27 cellular contexts compared by ENCODE assay signal in genomic region chr20:61736001-61736635, GRCh38.
"Had no signal": no experiment of that assay in that cellular context is flagged by ENCODE, and none has a peak within 500 bp of the region (broad histone marks: within the 10 kb centered on the region; RNA-seq: fewer than 3 reads in every experiment).

No MANE protein-coding gene starts in this region.

- H3K4me3 ChIP-seq: MG63, Peyer's patch had no signal

- H3K9me3 ChIP-seq: MG63, Peyer's patch had no signal

- DNase-seq: activated B cell treated with CpG ODN at 0.5 μM for 24 hours; activated CD4-positive, alpha-beta T cell treated with anti-CD3 and anti-CD28 coated beads for 1 hour; activated CD4-positive, alpha-beta T cell treated with anti-CD3 and anti-CD28 coated beads, Interleukin-2, amount 10 ng/mL, durations not matched to agents 24 days and 14 days; activated CD4-positive, alpha-beta T cell treated with anti-CD3 and anti-CD28 coated beads, Interleukin-2, amount 50 U/mL, for 48 hours; activated effector memory CD4-positive, alpha-beta T cell treated with anti-CD3 and anti-CD28 coated beads, Interleukin-2, amount 50 U/mL, for 16 hours; activated naive CD4-positive, alpha-beta T cell treated with Interleukin-2 at 50 U/mL for 16 hours; activated naive CD8-positive, alpha-beta T cell treated with anti-CD3 and anti-CD28 coated beads, Interleukin-2, amount 50 U/mL, for 24 hours; activated T-cell treated with anti-CD3 and anti-CD28 coated beads, Interleukin-2, amount 50 U/mL, for 4 hours; amniotic stem cell; caudate nucleus; MG63; MV-4-11; NCI-H1092 treated with DMSO at 0.1 percent for 48 hours; NCI-H1436; NCI-H1694 treated with DMSO at 0.1 percent for 48 hours; NCI-H2029 treated with DMSO at 0.1 percent for 48 hours; NCI-H345; NCI-H510A; NCI-H526 treated with DMSO at 0.1 percent for 48 hours; SHP77 treated with DMSO at 0.1 percent for 48 hours; T-helper 17 cell; T1000 had no signal

- H3K4me1 ChIP-seq: Peyer's patch had no signal

- H3K27ac ChIP-seq: KMS-11, Peyer's patch, RWPE1 had no signal

- FAIRE-seq: astrocyte, TTC549 had no signal

- H3K4me2 ChIP-seq: KMS-11 had no signal

- H3K36me3 ChIP-seq: MG63, Peyer's patch had no signal

- H3K27me3 ChIP-seq: MG63, Peyer's patch had no signal

- H3K9ac ChIP-seq: KMS-11 had no signal
